ENCODE assay signal across 15 cellular contexts in genomic region chr15:91966181-91966552, GRCh38.
DNase-seq lines count a peak whose midpoint lies in the region; ATAC-seq and TF ChIP-seq lines count a peak whose summit lies in the region.
"Had no signal": no experiment of that assay in that cellular context is flagged by ENCODE, and none has a peak within 500 bp of the region (broad histone marks: within the 10 kb centered on the region; RNA-seq: fewer than 3 reads in every experiment).

No MANE protein-coding gene starts in this region.

- H3K27ac ChIP-seq in ascending aorta (peak overlapping the region; percentile 73 to 80), right atrium auricular region (peak overlapping the region; percentile 54 to 67), thoracic aorta (peak overlapping the region; percentile 83 to 86)
- H3K27ac ChIP-seq: brain microvascular endothelial cell had no signal

- H3K4me3 ChIP-seq in ascending aorta (peak overlapping the region in 1 of 2 donors; percentile 10), right atrium auricular region (no peak overlapping the region), thoracic aorta (peak overlapping the region; percentile 40)

- no peaks in the 10 kb centered on the region for H3K36me3 ChIP-seq in ascending aorta
- H3K36me3 ChIP-seq in right atrium auricular region: no peaks in the 10 kb centered on the region
- H3K36me3 ChIP-seq in thoracic aorta: no peaks in the 10 kb centered on the region
- H3K36me3 ChIP-seq: brain microvascular endothelial cell had no signal

- ATAC-seq in thoracic aorta (ENCODE audit: insufficient number of reproducible peaks, low FRiP score, low read depth) (no peak), GM18519 (IDR thresholded peaks at IDR 0.05; ENCODE audit: low FRiP score, unreplicated experiment) (no peak)
- no peak for ATAC-seq in stimulated activated naive CD8-positive, alpha-beta T cell treated with anti-CD3 and anti-CD28 coated beads, Interleukin-15, Interleukin-2, amounts not matched to agents 100 U/mL and 50 U/mL, for 24 hours
- ATAC-seq: activated T-cell treated with anti-CD3 and anti-CD28 coated beads, Interleukin-2, amount 50 U/mL, for 72 hours; stimulated activated naive CD8-positive, alpha-beta T cell treated with anti-CD3 and anti-CD28 coated beads, Interleukin-15, amount 100 ng/mL, for 72 hours had no signal

- no peaks in the 10 kb centered on the region for H3K9me3 ChIP-seq in ascending aorta
- H3K9me3 ChIP-seq in right atrium auricular region: no peaks in the 10 kb centered on the region
- no peaks in the 10 kb centered on the region for H3K9me3 ChIP-seq in thoracic aorta

- no peak for DNase-seq in HFFc6
- DNase-seq in ascending aorta (ENCODE audit: low spot score in 2 of 2): no peak
- no peak for DNase-seq in right atrium auricular region (ENCODE audit: low spot score)
- DNase-seq in thoracic aorta (ENCODE audit: low spot score): no peak
- no peak for DNase-seq in stimulated activated naive CD8-positive, alpha-beta T cell treated with anti-CD3 and anti-CD28 coated beads, Interleukin-15, Interleukin-2, amounts not matched to agents 100 U/mL and 50 U/mL, for 24 hours
- no peak for DNase-seq in stimulated activated CD8-positive, alpha-beta memory T cell treated with anti-CD3 and anti-CD28 coated beads, Interleukin-4, amount 100 ng/mL, for 48 hours
- no peak for DNase-seq in stimulated activated CD4-positive, alpha-beta T cell treated with anti-CD3 and anti-CD28 coated beads, Interleukin-15, amount 100 ng/mL, for 24 hours
- DNase-seq: activated T-cell treated with anti-CD3 and anti-CD28 coated beads, Interleukin-2, amount 50 U/mL, for 72 hours; AML-193; brain microvascular endothelial cell; mesenchymal stem cell; nephron progenitor cell; stimulated activated naive CD8-positive, alpha-beta T cell treated with anti-CD3 and anti-CD28 coated beads, Interleukin-15, amount 100 ng/mL, for 72 hours had no signal

- TF ChIP-seq CTCF in HFFc6 (IDR thresholded peaks at IDR 0.05) (no peak), ascending aorta (IDR thresholded peaks at IDR 0.05) (no peak), right atrium auricular region (IDR thresholded peaks at IDR 0.05) (no peak), thoracic aorta (IDR thresholded peaks at IDR 0.05) (no peak)

- H3K27me3 Mint-ChIP-seq in HFFc6 (ENCODE audit: insufficient read depth): peaks cover 3% of the 10 kb centered on the region; the same call in 1 of the 2 replicates
- H3K27me3 Mint-ChIP-seq: activated naive CD4-positive, alpha-beta T cell treated with anti-CD3 and anti-CD28 coated beads, Interleukin-2, amount 50 U/mL, for 24 hours; stimulated activated naive CD8-positive, alpha-beta T cell treated with anti-CD3 and anti-CD28 coated beads, Interleukin-15, amount 100 ng/mL, for 72 hours had no signal

- peaks cover 47% of the 10 kb centered on the region for H3K4me1 Mint-ChIP-seq in HFFc6 (ENCODE audit: low read depth)

- intact Hi-C loops in ascending aorta (cut with DNase I): loop anchor here (1.0 to 5.0 kb wide), 2 partner anchors 14 to 39 kb away; no protein-coding TSS in a partner anchor

- H3K36me3 Mint-ChIP-seq in HFFc6 (ENCODE audit: low read depth): peaks cover 5% of the 10 kb centered on the region

- peak overlapping the region; percentile 79 for H3K4me3 Mint-ChIP-seq in HFFc6
- H3K4me3 Mint-ChIP-seq: activated naive CD4-positive, alpha-beta T cell treated with anti-CD3 and anti-CD28 coated beads, Interleukin-2, amount 50 U/mL, for 24 hours; activated T-cell treated with anti-CD3 and anti-CD28 coated beads, Interleukin-2, amount 50 U/mL, for 72 hours; nephron progenitor cell; stimulated activated naive CD8-positive, alpha-beta T cell treated with anti-CD3 and anti-CD28 coated beads, Interleukin-15, amount 100 ng/mL, for 72 hours had no signal

- H3K27ac Mint-ChIP-seq in HFFc6: peak overlapping the region; percentile 84
- H3K27ac Mint-ChIP-seq: activated naive CD4-positive, alpha-beta T cell treated with anti-CD3 and anti-CD28 coated beads, Interleukin-2, amount 50 U/mL, for 24 hours; activated T-cell treated with anti-CD3 and anti-CD28 coated beads, Interleukin-2, amount 50 U/mL, for 72 hours; nephron progenitor cell had no signal

- peaks cover 11 to 51% of the 10 kb centered on the region in 2 donors for H3K4me1 ChIP-seq in ascending aorta
- peaks cover 0 to 87% of the 10 kb centered on the region in 2 donors for H3K4me1 ChIP-seq in right atrium auricular region
- peaks cover 34 to 61% of the 10 kb centered on the region in 2 donors for H3K4me1 ChIP-seq in thoracic aorta (ENCODE audit: control insufficient read depth in 1 of 2, low read depth in 2 of 2)

- H3K27me3 ChIP-seq in ascending aorta: no peaks in the 10 kb centered on the region
- no peaks in the 10 kb centered on the region for H3K27me3 ChIP-seq in right atrium auricular region
- H3K27me3 ChIP-seq in thoracic aorta (replicated peaks; ENCODE audit: insufficient read depth): no peaks in the 10 kb centered on the region
- H3K27me3 ChIP-seq: brain microvascular endothelial cell had no signal

- peaks cover 4% of the 10 kb centered on the region; the same call in 1 of the 2 replicates for H3K9me3 Mint-ChIP-seq in HFFc6
- H3K9me3 Mint-ChIP-seq: activated naive CD4-positive, alpha-beta T cell treated with anti-CD3 and anti-CD28 coated beads, Interleukin-2, amount 50 U/mL, for 24 hours; nephron progenitor cell had no signal
